8 cellular contexts compared by ENCODE assay signal in the genomic region with DNA sequence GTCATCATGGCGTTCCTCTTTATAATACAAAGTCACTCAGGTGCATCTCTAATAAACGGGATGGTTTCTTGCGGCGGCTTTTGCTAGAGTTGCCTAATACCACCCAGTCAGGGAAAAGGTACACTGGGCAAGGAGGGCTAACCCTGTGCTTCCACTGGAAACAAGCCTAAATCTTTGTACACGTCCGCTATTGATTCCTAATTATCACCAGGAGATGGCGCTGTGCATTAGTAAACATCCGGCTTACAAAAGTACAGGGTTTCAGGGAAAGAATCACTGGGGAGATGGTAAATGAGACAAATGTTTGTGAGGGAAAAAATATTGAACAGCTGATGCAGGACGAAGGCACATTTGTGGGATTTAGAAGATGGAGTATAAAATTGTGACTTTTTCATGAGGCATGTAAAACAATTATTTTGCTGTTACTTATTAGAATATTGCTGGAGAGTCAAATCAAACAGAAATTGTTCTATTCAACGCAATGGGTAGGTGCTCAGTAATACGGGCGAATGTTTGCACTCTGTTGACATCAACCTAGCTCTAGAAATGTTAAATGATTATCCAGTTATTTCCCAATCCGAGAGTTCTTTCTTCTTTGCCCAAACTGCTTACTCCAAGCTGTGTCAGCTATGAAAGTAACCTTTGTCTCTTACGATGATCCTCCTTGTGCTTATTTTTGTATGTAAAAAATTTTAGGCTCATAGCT. TPM values are rescaled to one million over a fixed set of nuclear protein-coding genes. Genes with fewer than 3 reads are reported as not detected.
DNase-seq lines count a peak whose midpoint lies in the region; ATAC-seq and TF ChIP-seq lines count a peak whose summit lies in the region.

No MANE protein-coding gene starts in this region.

- ATAC-seq in GM19035 (IDR thresholded peaks at IDR 0.05; ENCODE audit: unreplicated experiment) (peak; percentile 71), HG03469 (IDR thresholded peaks at IDR 0.05; ENCODE audit: unreplicated experiment) (peak; percentile 84), HG03039 (IDR thresholded peaks at IDR 0.05; ENCODE audit: unreplicated experiment) (no peak)

- no peaks in the 10 kb centered on the region for H3K27me3 ChIP-seq in colonic mucosa

- H3K9me3 Mint-ChIP-seq in mesothelial cell of epicardium, result peaks cover 5% of the 10 kb centered on the region

- H3K9me3 ChIP-seq in colonic mucosa, result no peaks in the 10 kb centered on the region

- TF ChIP-seq CTCF in colonic mucosa (IDR thresholded peaks at IDR 0.05) (peak; percentile 32), mesothelial cell of epicardium (IDR thresholded peaks at IDR 0.05; ENCODE audit: unreplicated experiment) (peak; percentile 62)

- H3K4me3 ChIP-seq in colonic mucosa, result no peak overlapping the region

- no peak overlapping the region for H3K4me3 Mint-ChIP-seq in mesothelial cell of epicardium

- H3K4me1 ChIP-seq in colonic mucosa, result no peaks in the 10 kb centered on the region

- H3K9ac ChIP-seq in colonic mucosa (ENCODE audit: low read depth in 2 of 2, low read length in 2 of 2), result no peak overlapping the region

- no peaks in the 10 kb centered on the region for H3K36me3 Mint-ChIP-seq in mesothelial cell of epicardium

- H3K27ac ChIP-seq in colonic mucosa, result no peak overlapping the region

- intact Hi-C loops in colonic mucosa (cut with DNase I), result no loop called here

- H3K27ac Mint-ChIP-seq in mesothelial cell of epicardium, result no peak overlapping the region

- no peaks in the 10 kb centered on the region for H3K27me3 Mint-ChIP-seq in mesothelial cell of epicardium (ENCODE audit: low read depth)

- no peaks in the 10 kb centered on the region for H3K36me3 ChIP-seq in colonic mucosa

- DNase-seq in COLO829 (ENCODE audit: low spot score) (peak; percentile 53), NOMO-1 treated with DMSO at 0.1 percent for 48 hours (lab: John Stamatoyannopoulos, UW; ENCODE audit: unreplicated experiment) (peak; percentile 70), colonic mucosa (no peak), mesothelial cell of epicardium (ENCODE audit: low spot score in 2 of 2, unreplicated experiment in 2 of 2) (no peak), 8988T (no peak)

- H3K4me1 Mint-ChIP-seq in mesothelial cell of epicardium, result peaks cover 1% of the 10 kb centered on the region

RNA-seq across cellular contexts. Expression of gene GMNC, which starts 50.6 kb away (rescaled TPM):
- total RNA-seq in colonic mucosa (not detected), mesothelial cell of epicardium (0.38 to 0.60 TPM (median 0.51 TPM) in 3 replicates)

Comparison
In these comparisons a context has a peak if more than half of its experiments do, and no peak if none do; other contexts are left out.
1. DNase-seq: peak in COLO829 (single experiment) and NOMO-1 treated with DMSO at 0.1 percent for 48 hours (single experiment); none in colonic mucosa (single experiment), mesothelial cell of epicardium (0 of 2) and 8988T (single experiment).